ENCODE assay signal across 1 cellular context in genomic region chrX:153777261-153778090, GRCh38.
TF ChIP-seq lines count a peak whose summit lies in the region.

No MANE protein-coding gene starts in this region.

TF ChIP-seq in HepG2, 621 proteins besides CTCF, POLR2A, EP300 and RAD21:
- TF ChIP-seq GATA4 (IDR thresholded peaks at IDR 0.05; ENCODE audit: borderline replicate concordance, low read depth), result no peak
- TF ChIP-seq SMARCC2 (IDR thresholded peaks at IDR 0.05), result no peak
- TF ChIP-seq RBAK (CRISPR knock-in tag; IDR thresholded peaks at IDR 0.05), result no peak
- no peak for TF ChIP-seq ZNF605 (CRISPR knock-in tag; IDR thresholded peaks at IDR 0.05)
- TF ChIP-seq ZNF709 (CRISPR knock-in tag; IDR thresholded peaks at IDR 0.05), result no peak
TF ChIP-seq in HepG2: peak in this region for 0.
